Comparison of ENCODE assay signal across 16 cellular contexts in the genomic region with DNA sequence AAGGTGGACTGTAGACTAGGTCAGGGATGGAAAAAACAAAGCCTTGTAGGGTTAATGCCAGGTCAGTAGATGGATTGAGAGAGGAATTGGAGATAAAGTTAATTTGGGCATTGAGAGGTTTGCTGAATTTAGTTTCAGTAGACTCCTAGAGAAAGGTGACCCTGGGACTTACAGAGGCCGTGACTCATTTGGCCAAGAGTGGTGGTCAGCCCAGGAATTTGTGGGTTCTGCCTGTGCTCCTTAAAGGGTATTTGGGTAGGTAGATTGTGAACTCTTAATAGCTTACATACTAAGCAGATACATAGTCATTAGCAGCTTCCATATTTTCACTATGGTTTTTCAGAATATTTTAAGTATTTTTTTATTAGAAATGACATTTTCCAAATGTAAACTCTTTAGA. TPM values are rescaled to one million over a fixed set of nuclear protein-coding genes. Genes with fewer than 3 reads are reported as not detected.
DNase-seq lines count a peak whose midpoint lies in the region; ATAC-seq and TF ChIP-seq lines count a peak whose summit lies in the region.
"Had no signal": no experiment of that assay in that cellular context is flagged by ENCODE, and none has a peak within 500 bp of the region (broad histone marks: within the 10 kb centered on the region; RNA-seq: fewer than 3 reads in every experiment).

No MANE protein-coding gene starts in this region.

- peaks cover under 1% of the 10 kb centered on the region for H3K4me1 ChIP-seq in body of pancreas

- ATAC-seq in central memory CD8-positive, alpha-beta T cell (replicated peaks; ENCODE audit: extremely low read depth, poor library complexity, severe bottlenecking) = no peak
- no peak for ATAC-seq in natural killer cell treated with Interleukin-12 subunit alpha and Interleukin-12 subunit beta and Interleukin-15 and Interleukin-18, amount 100 ng/mL, for 72 hours
- no peak for ATAC-seq in body of pancreas

- H3K9me3 ChIP-seq in body of pancreas = no peaks in the 10 kb centered on the region
- H3K9me3 ChIP-seq: Caco-2, SJCRH30 had no signal

- H3K4me3 Mint-ChIP-seq in central memory CD8-positive, alpha-beta T cell = no peak overlapping the region
- no peak overlapping the region for H3K4me3 Mint-ChIP-seq in nephron
- no peak overlapping the region for H3K4me3 Mint-ChIP-seq in natural killer cell treated with Interleukin-12 subunit alpha and Interleukin-12 subunit beta and Interleukin-15 and Interleukin-18, amount 100 ng/mL, for 72 hours
- H3K4me3 Mint-ChIP-seq in activated CD4-positive, alpha-beta T cell treated with anti-CD3 and anti-CD28 coated beads, Interleukin-2, amount 10 ng/mL, durations not matched to agents 7 days and 5 days = no peak overlapping the region
- H3K4me3 Mint-ChIP-seq: CD14-positive monocyte had no signal

- DNase-seq in EL = peak; percentile 35
- peak; percentile 82 for DNase-seq in M059J (ENCODE audit: low read depth)
- no peak for DNase-seq in central memory CD8-positive, alpha-beta T cell (ENCODE audit: low spot score in 2 of 2)
- no peak for DNase-seq in NCI-H187 treated with DMSO at 0.1 percent for 48 hours (lab: John Stamatoyannopoulos, UW)
- no peak for DNase-seq in natural killer cell treated with Interleukin-12 subunit alpha and Interleukin-12 subunit beta and Interleukin-15 and Interleukin-18, amount 100 ng/mL, for 72 hours (ENCODE audit: low spot score)
- no peak for DNase-seq in body of pancreas
- DNase-seq in activated CD4-positive, alpha-beta T cell treated with anti-CD3 and anti-CD28 coated beads, Interleukin-2, amount 10 ng/mL, durations not matched to agents 7 days and 5 days = no peak
- DNase-seq: Caco-2, GDM1, Kasumi-1, NCI-H1436, NCI-H2081, NCI-H510A treated with DMSO at 0.1 percent for 48 hours had no signal

- peaks cover 8% of the 10 kb centered on the region for H3K4me1 Mint-ChIP-seq in central memory CD8-positive, alpha-beta T cell
- H3K4me1 Mint-ChIP-seq in nephron = peaks cover 7% of the 10 kb centered on the region
- peaks cover 0 to 3% of the 10 kb centered on the region in 2 donors for H3K4me1 Mint-ChIP-seq in natural killer cell treated with Interleukin-12 subunit alpha and Interleukin-12 subunit beta and Interleukin-15 and Interleukin-18, amount 100 ng/mL, for 72 hours (ENCODE audit: low read depth in 2 of 2)
- no peaks in the 10 kb centered on the region for H3K4me1 Mint-ChIP-seq in activated CD4-positive, alpha-beta T cell treated with anti-CD3 and anti-CD28 coated beads, Interleukin-2, amount 10 ng/mL, durations not matched to agents 7 days and 5 days

- no peaks in the 10 kb centered on the region for H3K36me3 Mint-ChIP-seq in central memory CD8-positive, alpha-beta T cell (ENCODE audit: insufficient read depth)
- H3K36me3 Mint-ChIP-seq in nephron (ENCODE audit: low read depth) = peaks cover 50% of the 10 kb centered on the region
- no peaks in the 10 kb centered on the region for H3K36me3 Mint-ChIP-seq in natural killer cell treated with Interleukin-12 subunit alpha and Interleukin-12 subunit beta and Interleukin-15 and Interleukin-18, amount 100 ng/mL, for 72 hours
- peaks cover 2% of the 10 kb centered on the region for H3K36me3 Mint-ChIP-seq in activated CD4-positive, alpha-beta T cell treated with anti-CD3 and anti-CD28 coated beads, Interleukin-2, amount 10 ng/mL, durations not matched to agents 7 days and 5 days (ENCODE audit: low read depth)
- H3K36me3 Mint-ChIP-seq: CD14-positive monocyte had no signal

- no peak overlapping the region for H3K4me3 ChIP-seq in body of pancreas
- H3K4me3 ChIP-seq: SJCRH30 had no signal

- H3K27ac Mint-ChIP-seq in central memory CD8-positive, alpha-beta T cell (ENCODE audit: low read depth) = peak overlapping the region; percentile 25
- H3K27ac Mint-ChIP-seq in nephron = peak overlapping the region in 2 of 3 experiments; percentile 12 to 77
- no peak overlapping the region for H3K27ac Mint-ChIP-seq in natural killer cell treated with Interleukin-12 subunit alpha and Interleukin-12 subunit beta and Interleukin-15 and Interleukin-18, amount 100 ng/mL, for 72 hours
- H3K27ac Mint-ChIP-seq in activated CD4-positive, alpha-beta T cell treated with anti-CD3 and anti-CD28 coated beads, Interleukin-2, amount 10 ng/mL, durations not matched to agents 7 days and 5 days = no peak overlapping the region
- H3K27ac Mint-ChIP-seq: CD14-positive monocyte had no signal

- H3K27ac ChIP-seq in body of pancreas = no peak overlapping the region
- H3K27ac ChIP-seq: SJCRH30 had no signal

- CTCF ChIA-PET in activated CD4-positive, alpha-beta T cell treated with anti-CD3 and anti-CD28 coated beads, Interleukin-2, amount 10 ng/mL, durations not matched to agents 7 days and 5 days (lab: Charles Lee) = no interaction called here

- no peak for TF ChIP-seq POLR2A in body of pancreas (IDR thresholded peaks at IDR 0.05)

- no peaks in the 10 kb centered on the region for H3K27me3 Mint-ChIP-seq in central memory CD8-positive, alpha-beta T cell
- no peaks in the 10 kb centered on the region for H3K27me3 Mint-ChIP-seq in nephron (ENCODE audit: low read depth)
- no peaks in the 10 kb centered on the region for H3K27me3 Mint-ChIP-seq in natural killer cell treated with Interleukin-12 subunit alpha and Interleukin-12 subunit beta and Interleukin-15 and Interleukin-18, amount 100 ng/mL, for 72 hours
- H3K27me3 Mint-ChIP-seq in activated CD4-positive, alpha-beta T cell treated with anti-CD3 and anti-CD28 coated beads, Interleukin-2, amount 10 ng/mL, durations not matched to agents 7 days and 5 days = no peaks in the 10 kb centered on the region

- no peaks in the 10 kb centered on the region for H3K27me3 ChIP-seq in body of pancreas
- H3K27me3 ChIP-seq: SJCRH30 had no signal

- H3K36me3 ChIP-seq in body of pancreas (replicated peaks in 1 of 2; ENCODE audit: insufficient read depth in 1 of 2, low read depth in 2 of 2) = peaks cover 0 to 2% of the 10 kb centered on the region in 2 donors

- TF ChIP-seq CTCF in nephron (IDR thresholded peaks at IDR 0.05; ENCODE audit: unreplicated experiment in 3 of 3) = no peak
- TF ChIP-seq CTCF in body of pancreas (IDR thresholded peaks at IDR 0.05) = no peak

- H3K9me3 Mint-ChIP-seq in central memory CD8-positive, alpha-beta T cell = no peaks in the 10 kb centered on the region
- peaks cover 4% of the 10 kb centered on the region for H3K9me3 Mint-ChIP-seq in nephron
- no peaks in the 10 kb centered on the region for H3K9me3 Mint-ChIP-seq in natural killer cell treated with Interleukin-12 subunit alpha and Interleukin-12 subunit beta and Interleukin-15 and Interleukin-18, amount 100 ng/mL, for 72 hours
- no peaks in the 10 kb centered on the region for H3K9me3 Mint-ChIP-seq in activated CD4-positive, alpha-beta T cell treated with anti-CD3 and anti-CD28 coated beads, Interleukin-2, amount 10 ng/mL, durations not matched to agents 7 days and 5 days

- WGBS in body of pancreas, 2 donors = 93 to 100% methylated on average over 1 of the region's 1 CpG

- intact Hi-C loops in body of pancreas (cut with DNase I) = no loop called here

- POLR2A ChIA-PET in activated CD4-positive, alpha-beta T cell treated with anti-CD3 and anti-CD28 coated beads, Interleukin-2, amount 10 ng/mL, durations not matched to agents 7 days and 5 days (lab: Charles Lee) = no interaction called here

RNA-seq across cellular contexts. Expression of a gene that starts 21.8 kb away (rescaled TPM):
- total RNA-seq in M059J (2014; rRNA removed; shearing (Covaris generic)) = 17.3 and 19.6 TPM in 2 replicates
- total RNA-seq in natural killer cell treated with Interleukin-12 subunit alpha and Interleukin-12 subunit beta and Interleukin-15 and Interleukin-18, amount 100 ng/mL, for 72 hours = 1 to 10 TPM; 5.4 to 5.6 TPM
- 10 to 100 TPM; 10.2 to 29.8 TPM for total RNA-seq in body of pancreas
- total RNA-seq in activated CD4-positive, alpha-beta T cell treated with anti-CD3 and anti-CD28 coated beads, Interleukin-2, amount 10 ng/mL, durations not matched to agents 7 days and 5 days = 1 to 10 TPM; 4.5 to 5.1 TPM

Comparison
In these comparisons a context has a peak if more than half of its experiments do, and no peak if none do; other contexts are left out.
1. DNase-seq: peak in EL (single experiment) and M059J (single experiment); none in central memory CD8-positive, alpha-beta T cell (0 of 2), NCI-H187 treated with DMSO at 0.1 percent for 48 hours (single experiment), natural killer cell treated with Interleukin-12 subunit alpha and Interleukin-12 subunit beta and Interleukin-15 and Interleukin-18, amount 100 ng/mL, for 72 hours (single experiment), body of pancreas (0 of 4) and activated CD4-positive, alpha-beta T cell treated with anti-CD3 and anti-CD28 coated beads, Interleukin-2, amount 10 ng/mL, durations not matched to agents 7 days and 5 days (single experiment).
2. H3K27ac Mint-ChIP-seq: peak in central memory CD8-positive, alpha-beta T cell (single experiment) and nephron (2 of 3); none in natural killer cell treated with Interleukin-12 subunit alpha and Interleukin-12 subunit beta and Interleukin-15 and Interleukin-18, amount 100 ng/mL, for 72 hours (0 of 2) and activated CD4-positive, alpha-beta T cell treated with anti-CD3 and anti-CD28 coated beads, Interleukin-2, amount 10 ng/mL, durations not matched to agents 7 days and 5 days (single experiment).